Comparison of ENCODE assay signal across 8 cellular contexts in the genomic region with DNA sequence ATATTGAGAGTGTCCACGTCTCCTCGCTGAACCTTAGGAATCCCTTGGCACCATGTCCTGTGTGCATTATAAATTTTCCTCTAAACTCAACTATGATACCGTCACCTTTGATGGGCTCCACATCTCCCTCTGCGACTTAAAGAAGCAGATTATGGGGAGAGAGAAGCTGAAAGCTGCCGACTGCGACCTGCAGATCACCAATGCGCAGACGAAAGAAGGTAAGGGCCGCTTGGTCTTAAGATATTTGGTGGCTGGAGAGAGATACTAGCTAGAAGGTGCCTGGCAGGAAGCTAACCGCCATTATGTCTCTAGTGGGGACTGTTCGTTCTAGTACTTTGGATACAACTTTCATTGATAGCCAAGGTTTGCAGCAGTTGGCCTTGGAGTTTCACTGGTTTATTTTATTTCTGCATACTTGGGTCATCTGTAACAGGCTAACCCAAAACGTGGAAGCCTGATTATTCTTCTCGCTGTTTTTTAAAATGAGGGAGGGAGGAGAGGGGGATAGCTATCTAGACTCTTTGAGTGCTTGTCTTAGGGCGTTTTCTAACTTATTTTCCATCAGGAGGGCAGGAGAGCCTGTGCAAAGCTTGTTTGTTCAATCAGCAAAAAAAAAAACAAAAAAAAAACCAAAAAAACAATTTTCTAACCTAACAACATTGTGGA. TPM values are rescaled to one million over a fixed set of nuclear protein-coding genes. Genes with fewer than 3 reads are reported as not detected.
DNase-seq lines count a peak whose midpoint lies in the region; ATAC-seq, FAIRE-seq and TF ChIP-seq lines count a peak whose summit lies in the region.

No MANE protein-coding gene starts in this region.

- intact Hi-C loops in PC-9 (cut with micrococcal nuclease; ENCODE audit: unreplicated experiment) (no loop called here), upper lobe of right lung (cut with DNase I) (no loop called here)

- peaks cover 58% of the 10 kb centered on the region for H4K20me1 ChIP-seq in PC-9 (ENCODE audit: insufficient read depth)

- 0 out of 2 replicates have a peak, but pooled peaks cover 3% of the 10 kb centered on the region for H3F3A ChIP-seq in PC-9 (ENCODE audit: insufficient read depth, low read depth)

- no peaks in the 10 kb centered on the region for H3K9me2 ChIP-seq in PC-9 (ENCODE audit: insufficient read depth)

- H3K4me1 ChIP-seq in A549, result peaks cover 48% of the 10 kb centered on the region; the same call in 2 of the 3 replicates
- H3K4me1 ChIP-seq in PC-9 (replicated peaks; ENCODE audit: insufficient read depth), result peaks cover 26% of the 10 kb centered on the region
- H3K4me1 ChIP-seq in upper lobe of right lung, result peaks cover 38% of the 10 kb centered on the region

- ATAC-seq in A549, result peak in 1 of 2 experiments; percentile 14; a peak in 2 of 6 replicates
- ATAC-seq in upper lobe of right lung, result no peak

- no peak overlapping the region for H2AFZ ChIP-seq in PC-9

- DNase-seq in A549 (ENCODE audit: low read depth in 1 of 2, low spot score in 1 of 2) (peak in 1 of 2 experiments; percentile 25), GM10266 (ENCODE audit: extremely low spot score) (peak; percentile 26), PC-9 (no peak), medulla oblongata (ENCODE audit: extremely low spot score) (peak; percentile 46), upper lobe of right lung (no peak), SHP77 treated with DMSO at 0.1 percent for 48 hours (lab: John Stamatoyannopoulos, UW) (no peak), NCI-H187 treated with DMSO at 0.1 percent for 48 hours (lab: John Stamatoyannopoulos, UW) (no peak)
- DNase-seq in central memory CD4-positive, alpha-beta T cell, result peak; percentile 29

- H3K4me2 ChIP-seq in A549 (peak overlapping the region; percentile 92), PC-9 (peak overlapping the region; percentile 92)

- TF ChIP-seq CTCF in A549 (IDR thresholded peaks at IDR 0.05), result no peak
- no peak for TF ChIP-seq CTCF in GM10266 (IDR thresholded peaks at IDR 0.05; ENCODE audit: control insufficient read depth, insufficient read depth, low read depth, missing control alignments)
- TF ChIP-seq CTCF in PC-9 (conservative IDR thresholded peaks at IDR 0.05), result no peak
- TF ChIP-seq CTCF in upper lobe of right lung (IDR thresholded peaks at IDR 0.05), result no peak

- TSS peak; percentile 26 for BruUV-seq in PC-9 (replicated peaks; lab: Mats Ljungman, UMichigan)

- CTCF ChIA-PET in A549 (lab: Yijun Ruan, JAX) (interaction anchor here (0.6 to 2.8 kb wide), 5 partner anchors 14 to 260 kb away, joined by 3 to 14 read pairs (median 4); no protein-coding TSS in a partner anchor), PC-9 (lab: Charles Lee) (interaction anchor here (0.6 kb wide), 2 partner anchors 19 to 252 kb away, joined by 4 to 8 read pairs; no protein-coding TSS in a partner anchor)

- peaks cover 63% of the 10 kb centered on the region for H3K79me2 ChIP-seq in PC-9 (ENCODE audit: low read depth)

- H3K9me3 ChIP-seq in A549 (no peaks in the 10 kb centered on the region), PC-9 (ENCODE audit: insufficient read depth, low read depth) (no peaks in the 10 kb centered on the region), upper lobe of right lung (no peaks in the 10 kb centered on the region)

- H3K36me3 ChIP-seq in PC-9 (ENCODE audit: low read depth) (peaks cover 21% of the 10 kb centered on the region), upper lobe of right lung (peaks cover 1% of the 10 kb centered on the region)

- TF ChIP-seq EP300 in A549 (IDR thresholded peaks at IDR 0.05), result no peak

- no peak for TF ChIP-seq POLR2A in A549 (IDR thresholded peaks at IDR 0.05; ENCODE audit: low read length)

- WGBS in A549 (ENCODE audit: missing lambda C conversion rate), result 2% methylated on average over 14 of the region's 14 CpGs

- no peak for FAIRE-seq in A549 (lab: Jason Lieb, UNC)

- TF ChIP-seq RAD21 in A549 (conservative IDR thresholded peaks at IDR 0.05 in 1 of 2, IDR thresholded peaks at IDR 0.05 in 1 of 2), result no peak

- POLR2A ChIA-PET in A549 (lab: Yijun Ruan, JAX), result interaction anchor here (2.0 kb wide), 1 partner anchor 15 kb away, joined by 8 read pairs; no protein-coding TSS in a partner anchor
- POLR2A ChIA-PET in PC-9 (lab: Charles Lee; ENCODE audit: unreplicated experiment), result interaction anchor here (0.6 kb wide), 1 partner anchor 86 kb away, joined by 5 read pairs; no protein-coding TSS in a partner anchor

- H3K27ac ChIP-seq in A549, result peak overlapping the region; percentile 98 to 99
- H3K27ac ChIP-seq in PC-9, result peak overlapping the region; percentile 92; the same call in 1 of the 2 replicates
- peak overlapping the region; percentile 100 for H3K27ac ChIP-seq in upper lobe of right lung

- H3K27me3 ChIP-seq in PC-9 (ENCODE audit: insufficient read depth, low read depth), result no peaks in the 10 kb centered on the region
- no peaks in the 10 kb centered on the region for H3K27me3 ChIP-seq in upper lobe of right lung

- H3K4me3 ChIP-seq in A549 (peak overlapping the region; percentile 92), PC-9 (peak overlapping the region; percentile 98), upper lobe of right lung (peak overlapping the region; percentile 91)

TF ChIP-seq in A549, 52 proteins besides CTCF, POLR2A, EP300 and RAD21:
- TF ChIP-seq POLR2AphosphoS2 (conservative IDR thresholded peaks at IDR 0.05; ENCODE audit: low read length) (0 out of 2 replicates have a peak, but pooled peaks have one; percentile 67), NFE2L2 (conservative IDR thresholded peaks at IDR 0.05; ENCODE audit: low read length) (no peak), FOSL2 (IDR thresholded peaks at IDR 0.05) (no peak), FOSL2 (CRISPR knock-in tag; IDR thresholded peaks at IDR 0.05) (no peak), HOXB5 (CRISPR knock-in tag; IDR thresholded peaks at IDR 0.05) (no peak), CHD2 (IDR thresholded peaks at IDR 0.05; ENCODE audit: low read length, partially characterized antibody) (no peak), RNF2 (IDR thresholded peaks at IDR 0.05; ENCODE audit: borderline replicate concordance, low read depth) (no peak), CHD4 (IDR thresholded peaks at IDR 0.05; ENCODE audit: borderline replicate concordance) (no peak), HOXB13 (CRISPR knock-in tag; IDR thresholded peaks at IDR 0.05; ENCODE audit: low read depth) (no peak)

RNA-seq across cellular contexts. Expression of a gene that starts 1.3 kb away (rescaled TPM):
- polyA plus RNA-seq in A549 (2011; rRNA removed) (49.3 and 52.7 TPM in 2 replicates), A549 (2017; fragmentation: RNase III; extraction: RNeasy Plus Mini Kit Qiagen cat#74134 plus additional on column Dnase treatment) (24.7 to 28.7 TPM (median 25.0 TPM) in 3 replicates)
- polyA plus RNA-seq in A549 (2012; cell fraction: cytosol; rRNA removed), result 13.8 and 15.2 TPM in 2 replicates
- 26.3 and 32.5 TPM in 2 replicates for polyA plus RNA-seq in A549 (2012; cell fraction: nucleus; rRNA removed)
- 31.1 and 34.8 TPM in 2 replicates for polyA minus RNA-seq in A549 (2011; rRNA and poly(A)+ RNA removed)
- total RNA-seq in PC-9 (2021) (76.6 and 86.7 TPM in 2 replicates), upper lobe of right lung (43.8 TPM)

Comparison
In these comparisons a context has a peak if more than half of its experiments do, and no peak if none do; other contexts are left out.
1. DNase-seq: peak in GM10266 (single experiment), central memory CD4-positive, alpha-beta T cell (single experiment) and medulla oblongata (single experiment); none in PC-9 (0 of 2), upper lobe of right lung (single experiment), SHP77 treated with DMSO at 0.1 percent for 48 hours (single experiment) and NCI-H187 treated with DMSO at 0.1 percent for 48 hours (single experiment).
2. Peak in every context shown above with its lines, with median percentiles within 50 percentile points of each other: H3K27ac ChIP-seq and H3K4me3 ChIP-seq.